ENCODE assay signal across 14 cellular contexts in the genomic region with DNA sequence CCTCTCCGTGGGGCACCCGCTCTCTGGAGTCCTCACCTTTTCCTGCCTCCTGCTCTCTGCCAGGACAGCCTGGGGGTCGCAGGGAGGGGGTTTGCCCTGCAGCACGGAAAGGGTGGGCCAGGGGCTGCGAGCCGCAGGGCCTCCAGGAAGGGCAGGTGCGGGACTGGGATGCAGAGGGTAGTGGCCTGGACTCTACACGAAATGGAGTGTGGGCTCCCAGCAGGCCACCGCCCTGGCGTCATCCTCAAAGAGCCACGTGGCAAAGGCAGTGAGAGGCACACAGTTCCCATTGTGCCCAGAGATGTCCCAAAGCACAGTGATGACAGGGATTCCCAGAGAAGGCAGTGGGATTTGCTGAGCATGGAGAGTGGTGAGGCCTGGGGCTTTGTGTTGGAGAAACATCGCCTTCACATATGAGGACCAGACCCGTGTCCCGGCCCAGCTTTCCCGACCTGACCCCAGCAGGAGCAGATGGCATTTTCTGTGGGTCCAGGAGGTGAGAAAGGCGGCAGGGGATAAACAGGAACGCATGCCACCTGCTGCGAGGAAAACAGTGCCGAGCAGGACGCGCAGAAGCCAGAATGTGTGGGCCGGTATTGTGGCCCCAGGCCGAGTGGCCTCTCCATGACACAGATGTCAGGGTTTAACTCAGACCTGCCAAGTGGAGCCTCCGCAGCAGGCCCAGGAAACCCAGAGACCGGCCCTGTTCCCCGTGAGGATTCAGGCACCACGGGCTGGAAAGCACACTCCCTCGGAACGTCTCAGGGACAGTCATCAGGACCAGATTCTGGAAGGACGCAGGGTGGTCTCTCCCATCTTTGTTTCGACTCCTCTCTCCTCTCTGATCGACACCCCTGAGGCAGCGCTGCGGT.
"Had no signal": no experiment of that assay in that cellular context is flagged by ENCODE, and none has a peak within 500 bp of the region (broad histone marks: within the 10 kb centered on the region; RNA-seq: fewer than 3 reads in every experiment).

No MANE protein-coding gene starts in this region.

- H3K27ac ChIP-seq: epithelial cell of prostate, lower lobe of right lung, testis, tibial nerve had no signal

- ATAC-seq: effector memory CD8-positive, alpha-beta T cell had no signal

- H3K4me3 ChIP-seq: esophagus squamous epithelium, lower lobe of right lung, smooth muscle cell, testis, tibial nerve had no signal

- H3K36me3 ChIP-seq: esophagus squamous epithelium, lower lobe of right lung, tibial nerve had no signal

- H3K4me1 ChIP-seq: esophagus squamous epithelium, testis, tibial nerve had no signal

- H3K9me3 ChIP-seq: esophagus squamous epithelium, lower lobe of right lung, testis had no signal

- H3K27me3 ChIP-seq: testis, tibial nerve had no signal

- DNase-seq: effector memory CD8-positive, alpha-beta T cell; esophagus squamous epithelium; foreskin fibroblast; hippocampal formation; kidney glomerular epithelial cell; lower lobe of right lung; midbrain; stimulated activated CD4-positive, alpha-beta T cell treated with anti-CD3 and anti-CD28 coated beads, Interleukin-2, amount 100 ng/mL, for 48 hours; stimulated activated CD8-positive, alpha-beta memory T cell treated with anti-CD3 and anti-CD28 coated beads, Interleukin-4, amount 100 ng/mL, for 48 hours; stimulated activated naive CD8-positive, alpha-beta T cell treated with anti-CD3 and anti-CD28 coated beads, Interleukin-15, amount 100 ng/mL, for 72 hours; testis had no signal
